Comparison of ENCODE assay signal across 8 cellular contexts in the genomic region with DNA sequence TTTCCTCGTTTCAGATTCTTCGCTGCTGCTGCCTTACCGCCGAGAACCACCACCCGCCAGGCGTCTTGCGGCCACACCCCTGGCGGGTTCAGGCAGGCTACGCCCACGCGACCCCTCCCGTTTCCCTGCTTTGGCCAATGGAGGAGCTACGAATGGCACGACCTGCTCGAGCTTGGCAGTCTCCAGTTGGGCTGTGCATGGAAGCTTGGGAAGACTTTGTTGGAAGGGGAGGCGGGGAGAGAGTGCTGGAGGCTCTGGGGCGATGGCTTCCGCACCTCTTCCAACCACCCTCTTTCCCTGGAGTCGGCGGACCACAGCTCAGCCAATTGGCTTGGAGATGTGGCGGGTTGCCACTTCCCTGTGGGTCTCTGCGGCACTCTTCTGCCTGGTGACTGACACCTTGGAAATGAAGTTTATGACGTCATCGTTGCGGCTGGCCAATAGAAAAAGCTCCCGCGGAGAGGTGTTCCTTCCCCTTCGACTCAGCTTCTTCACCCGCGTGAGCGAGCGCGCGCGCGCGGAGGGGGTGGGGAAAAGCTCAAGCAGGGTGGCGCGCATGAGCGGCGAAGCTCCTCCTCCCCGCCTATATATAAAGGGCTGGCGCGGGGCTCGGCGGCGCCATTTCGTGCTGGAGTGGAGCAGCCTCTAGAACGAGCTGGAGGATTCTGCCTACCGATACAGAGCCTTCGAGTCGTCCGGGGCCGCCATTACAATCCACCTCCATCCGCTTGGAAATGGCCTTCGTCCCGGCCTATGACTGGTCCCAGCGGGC. TPM values are rescaled to one million over a fixed set of nuclear protein-coding genes. Genes with fewer than 3 reads are reported as not detected.
DNase-seq lines count a peak whose midpoint lies in the region; ATAC-seq and TF ChIP-seq lines count a peak whose summit lies in the region.

No MANE protein-coding gene starts in this region.

- ATAC-seq in natural killer cell treated with Interleukin-12 subunit alpha and Interleukin-12 subunit beta and Interleukin-15 and Interleukin-18, amount 100 ng/mL, for 72 hours = peak; percentile 68 to 78

- WGBS in H9 (ENCODE audit: extremely low coverage, insufficient read length, low lambda C conversion rate) = no CpG with 5 or more reads among the region's 58 CpGs

- peak overlapping the region; percentile 83 for H3K18ac ChIP-seq in H9 (ENCODE audit: insufficient read length, low read depth, low read length)

- DNase-seq in G401 (ENCODE audit: low spot score) (peak; percentile 100), H9 (peak; percentile 99), M059J (ENCODE audit: low read depth) (peak; percentile 100), fibroblast of pulmonary artery (ENCODE audit: low read depth) (peak; percentile 100)
- DNase-seq in activated effector memory CD4-positive, alpha-beta T cell treated with anti-CD3 and anti-CD28 coated beads, Interleukin-2, amount 50 U/mL, for 16 hours = peak; percentile 100
- DNase-seq in natural killer cell treated with Interleukin-12 subunit alpha and Interleukin-12 subunit beta and Interleukin-15 and Interleukin-18, amount 100 ng/mL, for 72 hours (ENCODE audit: low spot score) = peak; percentile 99
- DNase-seq in stimulated activated naive CD4-positive, alpha-beta T cell treated with Interleukin-2 at 50 U/mL for 16 hours (lab: John Stamatoyannopoulos, UW) = peak; percentile 96

- H3K27me3 Mint-ChIP-seq in H9 (ENCODE audit: low read depth) = peaks cover 4% of the 10 kb centered on the region; the same call in 1 of the 2 replicates
- no peaks in the 10 kb centered on the region for H3K27me3 Mint-ChIP-seq in natural killer cell treated with Interleukin-12 subunit alpha and Interleukin-12 subunit beta and Interleukin-15 and Interleukin-18, amount 100 ng/mL, for 72 hours

- TF ChIP-seq POLR2A in Raji (IDR thresholded peaks at IDR 0.05; ENCODE audit: insufficient read depth, low read depth, low read length) = peak; percentile 99

- peak overlapping the region; percentile 100 for H3K4me3 ChIP-seq in fibroblast of pulmonary artery (replicated peaks; ENCODE audit: low read depth, low read length)

- H3K14ac ChIP-seq in H9 (ENCODE audit: insufficient read depth, low read length) = peak overlapping the region; percentile 91

- H3K4me3 Mint-ChIP-seq in H9 = peak overlapping the region; percentile 96
- H3K4me3 Mint-ChIP-seq in natural killer cell treated with Interleukin-12 subunit alpha and Interleukin-12 subunit beta and Interleukin-15 and Interleukin-18, amount 100 ng/mL, for 72 hours = peak overlapping the region; percentile 93

- peaks cover 23% of the 10 kb centered on the region for H3K23me2 ChIP-seq in H9 (ENCODE audit: insufficient read length, low read depth, low read length, poor library complexity, severe bottlenecking)

- no peak overlapping the region for H2AFZ ChIP-seq in H9 (ENCODE audit: low read length)

- no peak overlapping the region for H2BK15ac ChIP-seq in H9 (ENCODE audit: low read depth, low read length)

- H3K4me1 Mint-ChIP-seq in H9 = peaks cover 29 to 36% of the 10 kb centered on the region in 2 experiments
- H3K4me1 Mint-ChIP-seq in natural killer cell treated with Interleukin-12 subunit alpha and Interleukin-12 subunit beta and Interleukin-15 and Interleukin-18, amount 100 ng/mL, for 72 hours (ENCODE audit: low read depth in 2 of 2) = peaks cover 53 to 57% of the 10 kb centered on the region in 2 donors

- peak overlapping the region; percentile 87 for H3K4me2 ChIP-seq in H9 (ENCODE audit: insufficient read depth, insufficient read length, low read length)

- H2AK5ac ChIP-seq in H9 (ENCODE audit: insufficient read length, low read length) = no peak overlapping the region

- H4K91ac ChIP-seq in H9 (ENCODE audit: insufficient read length, low read depth, low read length) = peak overlapping the region; percentile 77

- no peak overlapping the region for H3T11ph ChIP-seq in H9 (ENCODE audit: low read length)

- H3K79me2 ChIP-seq in H9 (ENCODE audit: insufficient read depth, low read length) = peaks cover 38% of the 10 kb centered on the region

- H2BK12ac ChIP-seq in H9 (ENCODE audit: insufficient read length, low read depth, low read length) = peak overlapping the region; percentile 31

- no peak overlapping the region for H2BK120ac ChIP-seq in H9 (ENCODE audit: low read depth, low read length, poor library complexity, severe bottlenecking)

- H3K27me3 ChIP-seq in H9 (ENCODE audit: insufficient read depth, low read length) = no peaks in the 10 kb centered on the region

- peak overlapping the region; percentile 100 for H3K9ac ChIP-seq in H9 (ENCODE audit: extremely low read depth, insufficient read length, low read length)

- no peak overlapping the region for H3K23ac ChIP-seq in H9 (ENCODE audit: insufficient read length, low read depth, low read length)

- in situ Hi-C loops in G401 (cut with HindIII; ENCODE audit: low sequenced_read_pairs) = no loop called here

- H3K4me1 ChIP-seq in H9 (ENCODE audit: insufficient read depth, low read length) = no peaks in the 10 kb centered on the region

- no peaks in the 10 kb centered on the region for H3K9me3 ChIP-seq in H9 (ENCODE audit: control insufficient read depth, low read depth, low read length)

- H3K79me1 ChIP-seq in H9 (ENCODE audit: insufficient read depth, low read depth, low read length, poor library complexity, severe bottlenecking) = peaks cover 7% of the 10 kb centered on the region

- H2BK20ac ChIP-seq in H9 (ENCODE audit: low read depth, low read length, poor library complexity, severe bottlenecking) = no peak overlapping the region

- no peaks in the 10 kb centered on the region for H4K20me1 ChIP-seq in H9 (ENCODE audit: control insufficient read depth, insufficient read depth, insufficient read length)

- H3K27ac ChIP-seq in H9 (ENCODE audit: insufficient read length, low read depth, low read length) = peak overlapping the region; percentile 100

- H3K36me3 Mint-ChIP-seq in H9 (ENCODE audit: insufficient read depth in 1 of 3, low read depth in 3 of 3) = peaks cover 63 to 69% (median 64%) of the 10 kb centered on the region in 3 experiments
- peaks cover 53% of the 10 kb centered on the region for H3K36me3 Mint-ChIP-seq in natural killer cell treated with Interleukin-12 subunit alpha and Interleukin-12 subunit beta and Interleukin-15 and Interleukin-18, amount 100 ng/mL, for 72 hours

- H4K8ac ChIP-seq in H9 (replicated peaks; ENCODE audit: insufficient read length, low read depth, low read length) = peak overlapping the region; percentile 79

- TF ChIP-seq CTCF in H9 (conservative IDR thresholded peaks at IDR 0.05) = no peak
- no peak for TF ChIP-seq CTCF in fibroblast of pulmonary artery (IDR thresholded peaks at IDR 0.05; ENCODE audit: low read length, missing control alignments)

- H3K27ac Mint-ChIP-seq in H9 = peak overlapping the region; percentile 100
- H3K27ac Mint-ChIP-seq in natural killer cell treated with Interleukin-12 subunit alpha and Interleukin-12 subunit beta and Interleukin-15 and Interleukin-18, amount 100 ng/mL, for 72 hours = peak overlapping the region; percentile 83 to 87

- peak overlapping the region; percentile 98 for H3K56ac ChIP-seq in H9 (ENCODE audit: insufficient read length, low read depth, low read length)

- H3K4ac ChIP-seq in H9 (ENCODE audit: low read depth, low read length) = no peak overlapping the region

- peak overlapping the region; percentile 85 for H2BK5ac ChIP-seq in H9 (ENCODE audit: insufficient read length, low read length)

- peaks cover 7 to 11% of the 10 kb centered on the region in 2 experiments for H3K9me3 Mint-ChIP-seq in H9
- H3K9me3 Mint-ChIP-seq in natural killer cell treated with Interleukin-12 subunit alpha and Interleukin-12 subunit beta and Interleukin-15 and Interleukin-18, amount 100 ng/mL, for 72 hours = no peaks in the 10 kb centered on the region

- peak overlapping the region; percentile 99 for H4K5ac ChIP-seq in H9 (ENCODE audit: insufficient read length, low read depth, low read length)

RNA-seq across cellular contexts. Expression of a gene that starts 3.4 kb away (rescaled TPM):
- 96.4 and 172 TPM in 2 replicates for total RNA-seq in G401 (2014; rRNA removed; shearing (Covaris generic))
- 244 and 252 TPM in 2 replicates for total RNA-seq in H9 (2021)
- 148 and 223 TPM in 2 replicates for total RNA-seq in M059J (2014; rRNA removed; shearing (Covaris generic))
- total RNA-seq in natural killer cell treated with Interleukin-12 subunit alpha and Interleukin-12 subunit beta and Interleukin-15 and Interleukin-18, amount 100 ng/mL, for 72 hours = 100 to 1,000 TPM; 347 to 352 TPM

RNA-seq across cellular contexts. Expression of a gene that starts 18.9 kb away (rescaled TPM):
- total RNA-seq in G401 (2014; rRNA removed; shearing (Covaris generic)) = 11.4 and 15.8 TPM in 2 replicates
- 6.6 and 7.5 TPM in 2 replicates for total RNA-seq in H9 (2021)
- 11.4 and 12.3 TPM in 2 replicates for total RNA-seq in M059J (2014; rRNA removed; shearing (Covaris generic))
- 10 to 100 TPM; 16.9 to 73.0 TPM for total RNA-seq in natural killer cell treated with Interleukin-12 subunit alpha and Interleukin-12 subunit beta and Interleukin-15 and Interleukin-18, amount 100 ng/mL, for 72 hours

RNA-seq across cellular contexts. Expression of a gene that starts 30.9 kb away (rescaled TPM):
- 3.2 and 8.0 TPM in 2 replicates for total RNA-seq in G401 (2014; rRNA removed; shearing (Covaris generic))
- total RNA-seq in H9 (2021) = 1.5 and 1.7 TPM in 2 replicates
- total RNA-seq in M059J (2014; rRNA removed; shearing (Covaris generic)) = 5.1 and 8.3 TPM in 2 replicates
- total RNA-seq in natural killer cell treated with Interleukin-12 subunit alpha and Interleukin-12 subunit beta and Interleukin-15 and Interleukin-18, amount 100 ng/mL, for 72 hours = 10 to 100 TPM in 1 of 2 donors, 1 to 10 TPM in 1; 2.7 to 17.8 TPM

RNA-seq across cellular contexts. Expression of a gene that starts 37.6 kb away (rescaled TPM):
- total RNA-seq in G401 (2014; rRNA removed; shearing (Covaris generic)) = 1.4 and 1.7 TPM in 2 replicates
- 15.3 and 15.6 TPM in 2 replicates for total RNA-seq in H9 (2021)
- total RNA-seq in M059J (2014; rRNA removed; shearing (Covaris generic)) = not detected in 2 replicates
- 10 to 100 TPM in 1 of 2 donors, under 1 TPM in 1; 0.86 to 22.1 TPM for total RNA-seq in natural killer cell treated with Interleukin-12 subunit alpha and Interleukin-12 subunit beta and Interleukin-15 and Interleukin-18, amount 100 ng/mL, for 72 hours

Comparison
In these comparisons a context has a peak if more than half of its experiments do, and no peak if none do; other contexts are left out.
1. Peak in every context shown above with its lines: DNase-seq, ATAC-seq, H3K4me3 ChIP-seq and H3K27ac ChIP-seq.